Comparison of ENCODE assay signal across 1 cellular context in the genomic region with DNA sequence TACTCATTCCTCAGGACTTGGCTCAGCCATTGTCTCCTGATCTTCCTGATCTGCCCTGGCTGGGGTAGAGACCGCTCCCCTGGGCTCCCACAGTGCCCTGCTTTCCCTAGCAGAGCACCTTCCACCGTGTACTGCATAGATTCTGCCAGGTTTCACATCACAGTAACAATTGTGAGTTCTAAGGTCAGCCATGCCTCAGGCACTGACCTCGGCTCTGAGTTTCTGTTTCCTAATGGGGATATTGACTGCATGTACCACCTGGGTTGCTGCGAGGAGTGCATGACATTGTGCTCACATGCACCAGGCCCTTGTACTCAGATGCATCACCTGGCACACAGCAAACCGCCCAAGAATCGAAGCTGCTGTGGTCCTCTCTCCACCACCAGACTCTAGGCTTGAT.
TF ChIP-seq lines count a peak whose summit lies in the region.

No MANE protein-coding gene starts in this region.

TF ChIP-seq in IMR-90, 13 proteins besides CTCF, POLR2A, EP300 and RAD21:
- no peak for TF ChIP-seq RFX5 (IDR thresholded peaks at IDR 0.05; ENCODE audit: low read depth, low read length)
- TF ChIP-seq SMC3 (IDR thresholded peaks at IDR 0.05; ENCODE audit: low read depth, low read length): no peak
- TF ChIP-seq FOS (IDR thresholded peaks at IDR 0.05; ENCODE audit: low read depth, low read length): no peak
- no peak for TF ChIP-seq MXI1 (IDR thresholded peaks at IDR 0.05; ENCODE audit: borderline replicate concordance, low read depth, low read length)
- TF ChIP-seq RCOR1 (IDR thresholded peaks at IDR 0.05; ENCODE audit: insufficient replicate concordance, low read length): no peak
- no peak for TF ChIP-seq BHLHE40 (IDR thresholded peaks at IDR 0.05; ENCODE audit: low read depth, low read length)
- no peak for TF ChIP-seq CHD1 (IDR thresholded peaks at IDR 0.05; ENCODE audit: low read depth, low read length)
- no peak for TF ChIP-seq MAFK (IDR thresholded peaks at IDR 0.05; ENCODE audit: low read depth, low read length)
- TF ChIP-seq MAZ (IDR thresholded peaks at IDR 0.05; ENCODE audit: borderline replicate concordance, low read depth, low read length): no peak
- TF ChIP-seq, protein P1, sequence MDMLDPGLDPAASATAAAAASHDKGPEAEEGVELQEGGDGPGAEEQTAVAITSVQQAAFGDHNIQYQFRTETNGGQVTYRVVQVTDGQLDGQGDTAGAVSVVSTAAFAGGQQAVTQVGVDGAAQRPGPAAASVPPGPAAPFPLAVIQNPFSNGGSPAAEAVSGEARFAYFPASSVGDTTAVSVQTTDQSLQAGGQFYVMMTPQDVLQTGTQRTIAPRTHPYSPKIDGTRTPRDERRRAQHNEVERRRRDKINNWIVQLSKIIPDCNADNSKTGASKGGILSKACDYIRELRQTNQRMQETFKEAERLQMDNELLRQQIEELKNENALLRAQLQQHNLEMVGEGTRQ (IDR thresholded peaks at IDR 0.05; ENCODE audit: low read depth, low read length): no peak
- no peak for TF ChIP-seq CEBPB (IDR thresholded peaks at IDR 0.05; ENCODE audit: low read depth, low read length)
- no peak for TF ChIP-seq NFE2L2 (IDR thresholded peaks at IDR 0.05; ENCODE audit: low read depth, low read length)
- TF ChIP-seq, protein P2, sequence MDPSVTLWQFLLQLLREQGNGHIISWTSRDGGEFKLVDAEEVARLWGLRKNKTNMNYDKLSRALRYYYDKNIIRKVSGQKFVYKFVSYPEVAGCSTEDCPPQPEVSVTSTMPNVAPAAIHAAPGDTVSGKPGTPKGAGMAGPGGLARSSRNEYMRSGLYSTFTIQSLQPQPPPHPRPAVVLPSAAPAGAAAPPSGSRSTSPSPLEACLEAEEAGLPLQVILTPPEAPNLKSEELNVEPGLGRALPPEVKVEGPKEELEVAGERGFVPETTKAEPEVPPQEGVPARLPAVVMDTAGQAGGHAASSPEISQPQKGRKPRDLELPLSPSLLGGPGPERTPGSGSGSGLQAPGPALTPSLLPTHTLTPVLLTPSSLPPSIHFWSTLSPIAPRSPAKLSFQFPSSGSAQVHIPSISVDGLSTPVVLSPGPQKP (IDR thresholded peaks at IDR 0.05; ENCODE audit: borderline replicate concordance, low read depth, low read length): no peak
TF ChIP-seq in IMR-90: peak in this region for 0.
